ENCODE assay signal across 1 cellular context in genomic region chr22:45677060-45677459, GRCh38.
TF ChIP-seq lines count a peak whose summit lies in the region.

No MANE protein-coding gene starts in this region.

TF ChIP-seq in SK-N-SH, 30 proteins besides CTCF, POLR2A, EP300 and RAD21 (continued from another document):
- TF ChIP-seq TCF12 (IDR thresholded peaks at IDR 0.05): peak; percentile 47
- TF ChIP-seq ELF1 (IDR thresholded peaks at IDR 0.05): no peak
- 0 out of 2 replicates have a peak, but pooled peaks have one; percentile 22 for TF ChIP-seq MEF2A (IDR thresholded peaks at IDR 0.05; ENCODE audit: borderline replicate concordance, low read depth)
- TF ChIP-seq PBX3 (IDR thresholded peaks at IDR 0.05): peak; percentile 37; the same call in 1 of the 2 replicates
- no peak for TF ChIP-seq SMC3 (IDR thresholded peaks at IDR 0.05; ENCODE audit: low read depth, low read length)
TF ChIP-seq in SK-N-SH: peak in this region for 4.
